Comparison of ENCODE assay signal across 13 cellular contexts in the genomic region with DNA sequence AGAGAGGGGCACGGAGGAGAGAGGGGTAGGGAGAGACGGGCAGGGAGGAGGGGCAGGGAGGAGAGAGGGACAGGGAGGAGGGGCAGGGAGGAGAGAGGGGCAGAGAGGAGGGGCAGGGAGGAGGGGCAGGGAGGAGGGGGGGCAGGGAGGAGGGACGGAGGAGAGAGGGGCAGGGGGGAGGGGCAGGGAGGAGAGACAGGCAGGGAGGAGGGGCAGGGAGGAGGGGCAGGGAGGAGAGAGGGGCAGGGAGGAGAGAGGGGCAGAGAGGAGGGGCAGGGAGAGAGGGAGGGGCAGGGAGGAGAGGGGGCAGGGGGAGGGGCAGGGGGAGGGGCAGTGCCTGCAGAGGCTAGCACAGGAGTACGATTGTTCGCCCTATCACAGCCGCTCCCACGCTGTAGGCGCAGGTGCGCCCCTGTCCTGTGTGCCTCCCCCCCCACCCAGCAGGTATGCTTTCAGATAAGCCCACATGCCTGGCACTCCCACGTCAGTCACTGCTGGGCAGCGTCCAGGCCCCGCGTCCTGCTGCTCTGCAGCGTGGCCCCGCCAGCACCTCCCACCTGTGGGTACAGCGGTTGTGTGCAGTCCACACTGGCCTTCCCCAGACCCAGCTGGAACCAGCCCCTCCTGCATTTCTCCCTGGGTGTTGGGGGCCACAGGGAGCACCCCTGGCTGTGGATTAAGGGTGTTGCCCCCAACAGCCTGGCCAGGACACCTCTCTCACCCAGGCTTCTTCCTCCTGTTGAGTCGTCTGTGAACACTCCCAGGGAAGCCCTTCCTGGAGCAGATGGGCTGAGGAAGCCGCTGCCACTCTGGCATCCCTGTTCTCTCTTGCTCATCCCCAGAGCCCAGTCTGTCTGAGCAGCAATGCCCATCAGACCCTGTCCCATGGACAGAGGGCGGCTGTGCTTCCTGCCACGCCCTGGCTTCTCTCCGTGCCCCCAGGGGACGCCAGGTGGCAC. TPM values are rescaled to one million over a fixed set of nuclear protein-coding genes. Genes with fewer than 3 reads are reported as not detected.
DNase-seq lines count a peak whose midpoint lies in the region; ATAC-seq lines count a peak whose summit lies in the region.
"Had no signal": no experiment of that assay in that cellular context is flagged by ENCODE, and none has a peak within 500 bp of the region (broad histone marks: within the 10 kb centered on the region; RNA-seq: fewer than 3 reads in every experiment).

No MANE protein-coding gene starts in this region.

- DNase-seq in NCI-H1417 (lab: John Stamatoyannopoulos, UW) (peak in 2 of 3 experiments; percentile 42 to 62), NCI-H1417 treated with DMSO at 0.1 percent for 48 hours (lab: John Stamatoyannopoulos, UW) (no peak), NCI-H2227 (lab: John Stamatoyannopoulos, UW; ENCODE audit: unreplicated experiment) (peak; percentile 42), pons (ENCODE audit: low spot score) (peak; percentile 97), T-helper 9 cell (no peak), HuH-7 (ENCODE audit: low spot score) (no peak)
- DNase-seq: activated CD4-positive, alpha-beta T cell treated with anti-CD3 and anti-CD28 coated beads for 1 hour; cerebellar nuclear complex had no signal

- peak; percentile 61 for ATAC-seq in esophagus mucosa
- no peak for ATAC-seq in activated CD4-positive, CD25-positive, alpha-beta regulatory T cell treated with anti-CD3 and anti-CD28 coated beads, Interleukin-2, amount 50 U/mL, for 24 hours
- ATAC-seq: left lobe of liver had no signal

RNA-seq across cellular contexts. Expression of a gene that starts 10.8 kb away (rescaled TPM):
- 0.08 TPM for total RNA-seq in esophagus mucosa
- total RNA-seq: left lobe of liver, NCI-H460, osteocyte had no signal

Comparison
In these comparisons a context has a peak if more than half of its experiments do, and no peak if none do; other contexts are left out.
1. DNase-seq: peak in NCI-H1417 (2 of 3), NCI-H2227 (single experiment) and pons (single experiment); none in NCI-H1417 treated with DMSO at 0.1 percent for 48 hours (single experiment), T-helper 9 cell (single experiment) and HuH-7 (single experiment).